ENCODE assay signal across 9 cellular contexts in the genomic region with DNA sequence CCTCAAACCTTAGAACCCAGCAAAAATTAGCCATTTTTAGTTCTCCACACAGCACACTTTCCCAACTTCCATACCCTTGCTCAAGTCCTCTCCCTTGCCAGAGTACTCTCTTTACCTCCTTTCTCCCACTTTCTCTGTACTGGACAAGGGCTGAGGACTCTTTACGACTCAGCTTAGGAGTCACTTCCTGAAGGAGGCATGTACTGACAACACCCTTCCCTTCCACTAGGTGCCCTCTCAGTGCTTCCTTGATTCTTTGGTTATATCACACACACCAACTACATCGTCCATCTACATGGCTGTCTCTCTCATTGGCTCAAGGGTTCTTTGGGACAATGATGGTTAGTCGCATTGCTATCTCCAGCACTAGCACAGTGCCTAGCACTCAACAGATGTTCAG. TPM values are rescaled to one million over a fixed set of nuclear protein-coding genes. Genes with fewer than 3 reads are reported as not detected.
DNase-seq lines count a peak whose midpoint lies in the region; ATAC-seq, FAIRE-seq and TF ChIP-seq lines count a peak whose summit lies in the region.
"Had no signal": no experiment of that assay in that cellular context is flagged by ENCODE, and none has a peak within 500 bp of the region (broad histone marks: within the 10 kb centered on the region; RNA-seq: fewer than 3 reads in every experiment).

No MANE protein-coding gene starts in this region.

- H3K4me3 ChIP-seq in adrenal gland = no peak overlapping the region
- no peak overlapping the region for H3K4me3 ChIP-seq in lower lobe of right lung

- H3K4me1 ChIP-seq in adrenal gland (replicated peaks in 1 of 2) = no peaks in the 10 kb centered on the region
- no peaks in the 10 kb centered on the region for H3K4me1 ChIP-seq in lower lobe of right lung

- TF ChIP-seq CTCF in C4-2B (conservative IDR thresholded peaks at IDR 0.05) = peak; percentile 55
- TF ChIP-seq CTCF in adrenal gland (IDR thresholded peaks at IDR 0.05) = peak in 5 of 6 experiments; percentile 18 to 38 (median 27)
- peak; percentile 55 for TF ChIP-seq CTCF in lower lobe of right lung (IDR thresholded peaks at IDR 0.05)

- TF ChIP-seq POLR2A in adrenal gland (IDR thresholded peaks at IDR 0.05) = no peak

- H3K36me3 Mint-ChIP-seq in activated naive CD4-positive, alpha-beta T cell treated with anti-CD3 and anti-CD28 coated beads, Interleukin-2, amount 10 ng/mL, durations not matched to agents 7 days and 5 days = no peaks in the 10 kb centered on the region

- 26 to 47% (median 41%) methylated on average over 3 of the region's 3 CpGs for WGBS in adrenal gland, 4 donors

- H3K27me3 ChIP-seq in adrenal gland = peaks cover 3% of the 10 kb centered on the region
- no peaks in the 10 kb centered on the region for H3K27me3 ChIP-seq in lower lobe of right lung (ENCODE audit: low read depth)

- intact Hi-C loops in adrenal gland (cut with DNase I) (no loop called here), lower lobe of right lung (cut with DNase I) (no loop called here)

- ATAC-seq in GM18909 (IDR thresholded peaks at IDR 0.05; ENCODE audit: poor library complexity, unreplicated experiment) (peak; percentile 91), lower lobe of right lung (peak; percentile 82 to 91), HG02970 (IDR thresholded peaks at IDR 0.05; ENCODE audit: low FRiP score, unreplicated experiment) (no peak)

- DNase-seq in HTR-8/SVneo (ENCODE audit: insufficient read length, low spot score) = peak; percentile 20
- no peak for DNase-seq in adrenal gland
- no peak for DNase-seq in lower lobe of right lung
- no peak for DNase-seq in activated naive CD4-positive, alpha-beta T cell treated with anti-CD3 and anti-CD28 coated beads, Interleukin-2, amount 10 ng/mL, durations not matched to agents 7 days and 5 days
- no peak for DNase-seq in superior temporal gyrus (ENCODE audit: extremely low spot score)

- peaks cover 16% of the 10 kb centered on the region for H3K27me3 Mint-ChIP-seq in activated naive CD4-positive, alpha-beta T cell treated with anti-CD3 and anti-CD28 coated beads, Interleukin-2, amount 10 ng/mL, durations not matched to agents 7 days and 5 days

- H3K27ac Mint-ChIP-seq in activated naive CD4-positive, alpha-beta T cell treated with anti-CD3 and anti-CD28 coated beads, Interleukin-2, amount 10 ng/mL, durations not matched to agents 7 days and 5 days = no peak overlapping the region

- H3K27ac ChIP-seq in C4-2B = no peak overlapping the region
- H3K27ac ChIP-seq in adrenal gland = no peak overlapping the region
- no peak overlapping the region for H3K27ac ChIP-seq in lower lobe of right lung

- H3K9me3 Mint-ChIP-seq in activated naive CD4-positive, alpha-beta T cell treated with anti-CD3 and anti-CD28 coated beads, Interleukin-2, amount 10 ng/mL, durations not matched to agents 7 days and 5 days = no peaks in the 10 kb centered on the region

- FAIRE-seq in HTR-8/SVneo (lab: Jason Lieb, UNC) = peak; percentile 81
- FAIRE-seq: islet of Langerhans had no signal

- no peaks in the 10 kb centered on the region for H3K4me1 Mint-ChIP-seq in activated naive CD4-positive, alpha-beta T cell treated with anti-CD3 and anti-CD28 coated beads, Interleukin-2, amount 10 ng/mL, durations not matched to agents 7 days and 5 days

- no peak overlapping the region for H3K4me3 Mint-ChIP-seq in activated naive CD4-positive, alpha-beta T cell treated with anti-CD3 and anti-CD28 coated beads, Interleukin-2, amount 10 ng/mL, durations not matched to agents 7 days and 5 days

- H3K9me3 ChIP-seq in adrenal gland (replicated peaks in 1 of 3) (no peaks in the 10 kb centered on the region), lower lobe of right lung (no peaks in the 10 kb centered on the region)

- CTCF ChIA-PET in activated naive CD4-positive, alpha-beta T cell treated with anti-CD3 and anti-CD28 coated beads, Interleukin-2, amount 10 ng/mL, durations not matched to agents 7 days and 5 days (lab: Charles Lee) = interaction anchor here (0.8 to 1.5 kb wide), 4 partner anchors 31 to 241 kb away, joined by 4 to 8 read pairs (median 6); no protein-coding TSS in a partner anchor

- no peaks in the 10 kb centered on the region for H3K36me3 ChIP-seq in adrenal gland (replicated peaks in 1 of 2)
- H3K36me3 ChIP-seq in lower lobe of right lung = no peaks in the 10 kb centered on the region

RNA-seq across cellular contexts. Expression of a gene that starts 5.2 kb away (rescaled TPM):
- total RNA-seq in adrenal gland (not detected), lower lobe of right lung (0.65 TPM)
- not detected for polyA plus RNA-seq in adrenal gland

RNA-seq across cellular contexts. Expression of a gene that starts 18.6 kb away (rescaled TPM):
- total RNA-seq in adrenal gland (100 to 1,000 TPM in 5 of 8 donors, 10 to 100 TPM in 3; 70.8 to 193 (median 130) TPM), lower lobe of right lung (458 TPM)
- 100 to 1,000 TPM in 1 of 3 donors, 10 to 100 TPM in 2; 62.0 to 207 (median 84.4) TPM for polyA plus RNA-seq in adrenal gland
